Comparison of ENCODE assay signal across 1 cellular context in genomic region chr5:171093598-171093997, GRCh38.
TF ChIP-seq lines count a peak whose summit lies in the region.

No MANE protein-coding gene starts in this region.

TF ChIP-seq in SK-N-SH treated with all-trans-retinoic acid at 6 μM for 48 hours, 23 proteins besides CTCF, POLR2A, EP300 and RAD21 (continued from another document):
- TF ChIP-seq CSRNP3 (CRISPR knock-in tag; IDR thresholded peaks at IDR 0.05), result peak; percentile 92; the same call in 1 of the 2 replicates
